Comparison of ENCODE assay signal across 1 cellular context in the genomic region with DNA sequence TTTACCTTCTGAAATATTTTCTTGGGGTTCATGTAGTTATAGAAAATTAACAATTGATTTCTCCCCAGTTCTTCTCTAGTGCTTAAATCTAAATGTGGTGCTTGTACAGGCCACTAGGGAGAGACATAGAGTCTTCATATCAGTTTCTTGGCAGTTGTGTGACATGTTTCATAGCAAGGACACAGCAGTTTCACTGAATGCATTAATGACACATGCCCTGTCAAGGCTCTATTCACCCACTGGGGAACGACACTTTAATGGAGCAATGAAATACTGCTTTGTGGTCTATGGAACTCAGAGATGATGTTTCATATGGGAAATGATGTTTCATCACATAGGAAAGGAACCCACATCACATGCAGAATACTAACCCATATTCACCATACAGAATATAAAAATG.
A peak's percentile ranks its signal among the peaks of the same experiment; 100 is the strongest.
TF ChIP-seq lines count a peak whose summit lies in the region.

No MANE protein-coding gene starts in this region.

TF ChIP-seq in GM12878, 131 proteins besides CTCF, POLR2A, EP300 and RAD21:
- TF ChIP-seq SMC3 (IDR thresholded peaks at IDR 0.05; ENCODE audit: borderline replicate concordance, low read length) = peak; percentile 52; the same call in 1 of the 2 replicates
- TF ChIP-seq, protein P1, sequence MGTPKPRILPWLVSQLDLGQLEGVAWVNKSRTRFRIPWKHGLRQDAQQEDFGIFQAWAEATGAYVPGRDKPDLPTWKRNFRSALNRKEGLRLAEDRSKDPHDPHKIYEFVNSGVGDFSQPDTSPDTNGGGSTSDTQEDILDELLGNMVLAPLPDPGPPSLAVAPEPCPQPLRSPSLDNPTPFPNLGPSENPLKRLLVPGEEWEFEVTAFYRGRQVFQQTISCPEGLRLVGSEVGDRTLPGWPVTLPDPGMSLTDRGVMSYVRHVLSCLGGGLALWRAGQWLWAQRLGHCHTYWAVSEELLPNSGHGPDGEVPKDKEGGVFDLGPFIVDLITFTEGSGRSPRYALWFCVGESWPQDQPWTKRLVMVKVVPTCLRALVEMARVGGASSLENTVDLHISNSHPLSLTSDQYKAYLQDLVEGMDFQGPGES (IDR thresholded peaks at IDR 0.05) = no peak
